20 cellular contexts compared by ENCODE assay signal in genomic region chr5:139579-140442, GRCh38. TPM values are rescaled to one million over a fixed set of nuclear protein-coding genes. Genes with fewer than 3 reads are reported as not detected.
DNase-seq lines count a peak whose midpoint lies in the region; ATAC-seq and TF ChIP-seq lines count a peak whose summit lies in the region.
"Had no signal": no experiment of that assay in that cellular context is flagged by ENCODE, and none has a peak within 500 bp of the region (broad histone marks: within the 10 kb centered on the region; RNA-seq: fewer than 3 reads in every experiment).

No MANE protein-coding gene starts in this region.

- CTCF ChIA-PET in Panc1 (lab: Charles Lee), result no interaction called here
- CTCF ChIA-PET in A673 (lab: Charles Lee), result no interaction called here

- H3K27ac Mint-ChIP-seq in glutamatergic neuron (ENCODE audit: unreplicated experiment), result peak overlapping the region; percentile 12
- H3K27ac Mint-ChIP-seq: CD8-positive, alpha-beta memory T cell had no signal

- peak overlapping the region; percentile 5 for H4K12ac ChIP-seq in trophoblast cell (ENCODE audit: low read depth, low read length)

- no peaks in the 10 kb centered on the region for H3K9me3 ChIP-seq in Panc1 (ENCODE audit: control insufficient read depth, insufficient read depth, low read depth, low read length)
- H3K9me3 ChIP-seq in trophoblast cell (ENCODE audit: insufficient read depth, low read depth, low read length), result peaks cover 4% of the 10 kb centered on the region
- no peaks in the 10 kb centered on the region for H3K9me3 ChIP-seq in A673 (ENCODE audit: low read depth, low read length, poor library complexity, severe bottlenecking)

- WGBS in trophoblast cell (ENCODE audit: extremely low coverage, insufficient coverage, insufficient read length), result no CpG with 5 or more reads among the region's 36 CpGs

- no peak overlapping the region for H3K4me3 Mint-ChIP-seq in glutamatergic neuron (ENCODE audit: unreplicated experiment)
- H3K4me3 Mint-ChIP-seq: CD8-positive, alpha-beta memory T cell had no signal

- H3K9ac ChIP-seq in trophoblast cell (ENCODE audit: low read length), result no peak overlapping the region

- BruUV-seq in Panc1 (replicated peaks; lab: Mats Ljungman, UMichigan) (no TSS peak), A673 (replicated peaks; lab: Mats Ljungman, UMichigan) (no TSS peak)

- peaks cover 10% of the 10 kb centered on the region for H3K36me3 Mint-ChIP-seq in glutamatergic neuron (ENCODE audit: unreplicated experiment)
- H3K36me3 Mint-ChIP-seq: CD8-positive, alpha-beta memory T cell had no signal

- H3K27ac ChIP-seq in Panc1 (ENCODE audit: low read length) (no peak overlapping the region), trophoblast cell (ENCODE audit: low read depth, low read length) (no peak overlapping the region), A673 (ENCODE audit: low read depth, low read length, poor library complexity, severe bottlenecking) (no peak overlapping the region)
- H3K27ac ChIP-seq: C4-2B had no signal

- DNase-seq in GM13976 (ENCODE audit: low spot score) (peak; percentile 38), Panc1 (ENCODE audit: low read depth, low spot score) (no peak), glutamatergic neuron (no peak), trophoblast cell (no peak), amygdala (lab: John Stamatoyannopoulos, UW) (no peak), A673 (ENCODE audit: low spot score) (no peak)
- no peak for DNase-seq in activated effector memory CD4-positive, alpha-beta T cell treated with Interleukin-2 at 50 U/mL for 16 hours
- DNase-seq: Calu3; CD8-positive, alpha-beta memory T cell; KBM-7; MM.1S; NCI-H1048; NCI-H1417 treated with DMSO at 0.1 percent for 48 hours; NCI-H187; NCI-H446 treated with DMSO at 0.1 percent for 48 hours; NCI-H526 treated with DMSO at 0.1 percent for 48 hours; OCI-M1; Right ventricle myocardium superior had no signal

- H3K14ac ChIP-seq in trophoblast cell (ENCODE audit: low read length), result no peak overlapping the region

- no peak overlapping the region for H3K23ac ChIP-seq in trophoblast cell (ENCODE audit: low read length)

- no peak overlapping the region for H2BK12ac ChIP-seq in trophoblast cell (ENCODE audit: low read length)

- in situ Hi-C loops in GM13976 (cut with MboI; ENCODE audit: low sequenced_read_pairs, unreplicated experiment), result no loop called here
- in situ Hi-C loops in Panc1 (cut with HindIII; ENCODE audit: low pct_unique_long_range_greater_than_20kb, low sequenced_read_pairs), result no loop called here

- H3K4me1 ChIP-seq in Panc1 (ENCODE audit: control insufficient read depth, insufficient read depth, low read length) (peaks cover 4% of the 10 kb centered on the region), trophoblast cell (ENCODE audit: control insufficient read depth in 1 of 2, insufficient read depth in 2 of 2, low read length in 2 of 2) (peaks cover 3 to 4% of the 10 kb centered on the region in 2 experiments), A673 (ENCODE audit: insufficient read depth, low read length, poor library complexity, severe bottlenecking) (no peaks in the 10 kb centered on the region)

- intact Hi-C loops in Panc1 (cut with micrococcal nuclease; ENCODE audit: unreplicated experiment), result no loop called here
- intact Hi-C loops in A673 (cut with micrococcal nuclease; ENCODE audit: unreplicated experiment), result no loop called here

- peak; percentile 38; the same call in 1 of the 2 replicates for ATAC-seq in Panc1

- H4K91ac ChIP-seq in trophoblast cell (ENCODE audit: low read depth, low read length), result no peak overlapping the region

- no peaks in the 10 kb centered on the region for H3K79me1 ChIP-seq in trophoblast cell (ENCODE audit: low read length)

- H3K4me3 ChIP-seq in Panc1 (ENCODE audit: low read depth in 2 of 2, low read length in 2 of 2) (no peak overlapping the region), trophoblast cell (ENCODE audit: low read depth, low read length) (no peak overlapping the region), A673 (ENCODE audit: low read depth, low read length, poor library complexity, severe bottlenecking) (no peak overlapping the region)

- H3K4me1 Mint-ChIP-seq in glutamatergic neuron (ENCODE audit: low read depth, unreplicated experiment), result peaks cover 4% of the 10 kb centered on the region
- H3K4me1 Mint-ChIP-seq: CD8-positive, alpha-beta memory T cell had no signal

- peaks cover 19% of the 10 kb centered on the region for H3K9me3 Mint-ChIP-seq in glutamatergic neuron (ENCODE audit: unreplicated experiment)
- H3K9me3 Mint-ChIP-seq: CD8-positive, alpha-beta memory T cell had no signal

- H2AK5ac ChIP-seq in trophoblast cell (ENCODE audit: low read length), result no peak overlapping the region

- POLR2A ChIA-PET in Panc1 (lab: Charles Lee) (interaction anchor here (0.5 kb wide), 1 partner anchor 10 kb away, joined by 5 read pairs; no protein-coding TSS in a partner anchor), A673 (lab: Charles Lee; ENCODE audit: low non-redundant PET) (no interaction called here)

- H3K4me2 ChIP-seq in trophoblast cell (ENCODE audit: low read length), result no peak overlapping the region

- H2BK5ac ChIP-seq in trophoblast cell (ENCODE audit: low read depth, low read length, poor library complexity), result no peak overlapping the region

- no peaks in the 10 kb centered on the region for H3K79me2 ChIP-seq in trophoblast cell (ENCODE audit: control insufficient read depth, insufficient read depth, low read length, poor library complexity)

- peaks cover 18% of the 10 kb centered on the region for H3K27me3 Mint-ChIP-seq in glutamatergic neuron (ENCODE audit: unreplicated experiment)

- no peak overlapping the region for H2BK120ac ChIP-seq in trophoblast cell (ENCODE audit: insufficient read depth, low read length, poor library complexity)

- H3K27me3 ChIP-seq in Panc1 (ENCODE audit: control insufficient read depth, insufficient read depth, low read length), result no peaks in the 10 kb centered on the region
- H3K27me3 ChIP-seq in trophoblast cell (ENCODE audit: insufficient read depth, low read length), result no peaks in the 10 kb centered on the region
- H3K27me3 ChIP-seq in A673 (replicated peaks; ENCODE audit: insufficient read depth, low read depth, low read length, poor library complexity), result no peaks in the 10 kb centered on the region

- no peak overlapping the region for H3K4ac ChIP-seq in trophoblast cell (ENCODE audit: low read depth, low read length)

- H4K8ac ChIP-seq in trophoblast cell (ENCODE audit: low read depth, low read length), result no peak overlapping the region

- TF ChIP-seq CTCF in GM13976 (IDR thresholded peaks at IDR 0.05; ENCODE audit: borderline replicate concordance, control extremely low read depth, extremely low read depth, insufficient read depth, missing control alignments) (no peak), Panc1 (IDR thresholded peaks at IDR 0.05) (no peak), glutamatergic neuron (IDR thresholded peaks at IDR 0.05; ENCODE audit: partially characterized antibody, unreplicated experiment) (no peak), A673 (conservative IDR thresholded peaks at IDR 0.05; ENCODE audit: low read depth, low read length) (no peak)

- H3K36me3 ChIP-seq in Panc1 (ENCODE audit: control insufficient read depth, insufficient read depth, low read length), result no peaks in the 10 kb centered on the region
- peaks cover 47 to 50% of the 10 kb centered on the region in 2 experiments for H3K36me3 ChIP-seq in trophoblast cell (ENCODE audit: control insufficient read depth in 1 of 2, insufficient read depth in 2 of 2, low read length in 2 of 2)
- H3K36me3 ChIP-seq in A673 (ENCODE audit: insufficient read depth, low read length, poor library complexity, severe bottlenecking), result no peaks in the 10 kb centered on the region

- no peak overlapping the region for H3K18ac ChIP-seq in trophoblast cell (ENCODE audit: low read length)

- no peak overlapping the region for H2AFZ ChIP-seq in trophoblast cell (ENCODE audit: insufficient read depth, low read length, poor library complexity)

RNA-seq across cellular contexts. Expression of gene PLEKHG4B, which starts 47.8 kb away (rescaled TPM):
- 8.9 TPM for total RNA-seq in Panc1 (2021; ENCODE audit: unreplicated experiment)
- polyA plus RNA-seq in Panc1 (2012; ENCODE audit: insufficient read length), result 9.4 TPM
- total RNA-seq in glutamatergic neuron (ENCODE audit: unreplicated experiment), result 49.4 TPM
- 36.7 and 38.3 TPM in 2 replicates for polyA plus RNA-seq in trophoblast cell (2013)
- 0.28 and 0.33 TPM in 2 replicates for total RNA-seq in A673 (2021)
- total RNA-seq: CD8-positive, alpha-beta memory T cell; Right ventricle myocardium superior had no signal
- polyA plus RNA-seq: CD8-positive, alpha-beta memory T cell had no signal

RNA-seq across cellular contexts. Expression of gene LRRC14B, which starts 51.5 kb away (rescaled TPM):
- 0.82 TPM for total RNA-seq in Panc1 (2021; ENCODE audit: unreplicated experiment)
- polyA plus RNA-seq in Panc1 (2012; ENCODE audit: insufficient read length), result 0.74 TPM
- total RNA-seq in glutamatergic neuron (ENCODE audit: unreplicated experiment), result not detected
- 0.05 and 0.06 TPM in 2 replicates for polyA plus RNA-seq in trophoblast cell (2013)
- total RNA-seq in A673 (2021), result not detected in 2 replicates
- total RNA-seq: Calu3; CD8-positive, alpha-beta memory T cell; Daoy had no signal
- polyA plus RNA-seq: CD8-positive, alpha-beta memory T cell had no signal
